In genomic region chr7:33886100-33886623, GRCh38 we compare ENCODE assay signal across 9 cellular contexts. TPM values are rescaled to one million over a fixed set of nuclear protein-coding genes. Genes with fewer than 3 reads are reported as not detected.
DNase-seq lines count a peak whose midpoint lies in the region; ATAC-seq and TF ChIP-seq lines count a peak whose summit lies in the region.
"Had no signal": no experiment of that assay in that cellular context is flagged by ENCODE, and none has a peak within 500 bp of the region (broad histone marks: within the 10 kb centered on the region; RNA-seq: fewer than 3 reads in every experiment).

No MANE protein-coding gene starts in this region.

- TF ChIP-seq CTCF in astrocyte of the cerebellum (IDR thresholded peaks at IDR 0.05; ENCODE audit: low read depth, low read length, missing control alignments) = peak; percentile 54
- peak; percentile 45 for TF ChIP-seq CTCF in neural crest cell (conservative IDR thresholded peaks at IDR 0.05)

- DNase-seq in NCI-H146 (lab: John Stamatoyannopoulos, UW) (peak; percentile 3), NCI-H146 treated with DMSO at 0.1 percent for 48 hours (lab: John Stamatoyannopoulos, UW; ENCODE audit: unreplicated experiment) (no peak), astrocyte of the cerebellum (ENCODE audit: low read depth) (no peak), neural crest cell (ENCODE audit: low read depth, low spot score) (peak; percentile 25), cortex of kidney (lab: John Stamatoyannopoulos, UW) (no peak), AML-193 (lab: John Stamatoyannopoulos, UW) (no peak)
- DNase-seq in Jurkat, Clone E6-1 (ENCODE audit: low read depth, low spot score) = peak; percentile 30
- DNase-seq: Peyer's patch had no signal

- no peaks in the 10 kb centered on the region for H3K9me3 Mint-ChIP-seq in neural crest cell

- no peak overlapping the region for H3K4me3 ChIP-seq in Jurkat, Clone E6-1 (ENCODE audit: low read length)
- H3K4me3 ChIP-seq in astrocyte of the cerebellum (ENCODE audit: low read depth, low read length) = no peak overlapping the region
- H3K4me3 ChIP-seq: Peyer's patch had no signal

- H3K4me1 Mint-ChIP-seq in neural crest cell = no peaks in the 10 kb centered on the region

- no peaks in the 10 kb centered on the region for H3K36me3 Mint-ChIP-seq in neural crest cell (ENCODE audit: low read depth)

- no peaks in the 10 kb centered on the region for H3K27me3 Mint-ChIP-seq in neural crest cell (ENCODE audit: low read depth)

- no peak overlapping the region for H3K4me3 Mint-ChIP-seq in neural crest cell

- no peak for ATAC-seq in GM19467 (IDR thresholded peaks at IDR 0.05; ENCODE audit: unreplicated experiment)

- H3K27ac Mint-ChIP-seq in neural crest cell (ENCODE audit: unreplicated experiment) = no peak overlapping the region

- in situ Hi-C loops in astrocyte of the cerebellum (cut with HindIII; ENCODE audit: low sequenced_read_pairs) = no loop called here

RNA-seq across cellular contexts. Expression of gene BMPER, which starts 19.2 kb away (rescaled TPM):
- polyA plus RNA-seq in Jurkat, Clone E6-1 (2012; ENCODE audit: insufficient read depth, insufficient read length) = not detected
- total RNA-seq in neural crest cell = not detected in 2 replicates

Comparison
In these comparisons a context has a peak if more than half of its experiments do, and no peak if none do; other contexts are left out.
1. DNase-seq: peak in NCI-H146 (single experiment), Jurkat, Clone E6-1 (single experiment) and neural crest cell (single experiment); none in NCI-H146 treated with DMSO at 0.1 percent for 48 hours (single experiment), astrocyte of the cerebellum (single experiment), cortex of kidney (single experiment) and AML-193 (0 of 2).